1 cellular context compared by ENCODE assay signal in the genomic region with DNA sequence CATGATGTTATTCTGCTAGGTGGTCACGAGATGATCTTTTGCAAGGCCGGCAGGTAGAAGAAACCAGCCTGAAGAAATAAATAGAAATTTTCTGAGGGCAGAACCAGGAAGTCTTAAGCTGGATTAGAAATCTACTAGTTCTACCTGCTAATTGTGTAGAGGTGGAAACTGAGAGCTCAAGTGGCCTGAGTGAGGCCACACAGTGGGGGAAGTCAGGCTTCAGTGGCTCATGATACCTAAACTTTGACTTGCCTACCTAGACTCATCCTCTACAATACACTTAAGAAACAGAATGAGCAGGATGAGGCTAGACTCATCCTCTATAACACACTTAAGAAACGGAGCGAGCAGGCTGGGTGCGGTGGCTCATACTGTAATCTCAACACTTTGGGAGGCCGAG.
TF ChIP-seq lines count a peak whose summit lies in the region.

No MANE protein-coding gene starts in this region.

TF ChIP-seq in WTC11, 78 proteins besides CTCF, POLR2A, EP300 and RAD21 (continued from another document):
- TF ChIP-seq, protein P1, sequence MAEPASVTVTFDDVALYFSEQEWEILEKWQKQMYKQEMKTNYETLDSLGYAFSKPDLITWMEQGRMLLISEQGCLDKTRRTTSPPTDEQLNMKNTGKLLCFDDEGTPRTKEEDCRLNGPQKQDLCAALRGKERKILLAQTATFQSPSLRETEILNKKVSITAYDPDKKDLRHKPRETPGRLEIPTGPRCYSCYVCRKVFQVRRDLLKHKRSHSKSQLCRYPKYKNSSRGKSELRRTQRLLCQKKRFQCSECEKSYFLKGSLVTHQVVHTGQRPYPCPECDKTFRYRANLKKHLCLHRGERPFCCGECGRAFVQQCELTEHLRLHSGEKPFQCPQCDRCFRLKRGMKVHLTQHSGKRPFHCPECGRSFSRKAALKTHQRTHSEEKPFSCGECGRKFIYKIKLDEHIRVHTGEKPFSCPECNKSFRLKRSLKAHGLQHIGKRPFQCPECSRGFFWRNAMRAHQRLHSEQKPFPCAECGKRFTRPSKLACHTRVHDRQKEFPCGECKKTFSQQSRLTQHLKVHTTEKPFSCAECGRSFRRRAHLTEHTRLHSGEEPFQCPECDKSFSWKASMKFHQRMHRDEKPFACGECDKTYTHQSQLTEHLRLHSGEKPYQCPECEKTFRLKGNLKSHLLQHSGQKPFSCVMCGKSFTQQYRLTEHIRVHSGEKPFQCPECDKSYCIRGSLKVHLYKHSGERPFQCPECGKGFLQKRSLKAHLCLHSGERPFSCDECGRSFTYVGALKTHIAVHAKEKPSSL (CRISPR knock-in tag; conservative IDR thresholded peaks at IDR 0.05): no peak
- TF ChIP-seq, protein P2, sequence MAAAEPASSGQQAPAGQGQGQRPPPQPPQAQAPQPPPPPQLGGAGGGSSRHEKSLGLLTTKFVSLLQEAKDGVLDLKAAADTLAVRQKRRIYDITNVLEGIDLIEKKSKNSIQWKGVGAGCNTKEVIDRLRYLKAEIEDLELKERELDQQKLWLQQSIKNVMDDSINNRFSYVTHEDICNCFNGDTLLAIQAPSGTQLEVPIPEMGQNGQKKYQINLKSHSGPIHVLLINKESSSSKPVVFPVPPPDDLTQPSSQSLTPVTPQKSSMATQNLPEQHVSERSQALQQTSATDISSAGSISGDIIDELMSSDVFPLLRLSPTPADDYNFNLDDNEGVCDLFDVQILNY (CRISPR knock-in tag; IDR thresholded peaks at IDR 0.05): no peak
TF ChIP-seq in WTC11: peak in this region for 0.
